31 cellular contexts compared by ENCODE assay signal in the genomic region with DNA sequence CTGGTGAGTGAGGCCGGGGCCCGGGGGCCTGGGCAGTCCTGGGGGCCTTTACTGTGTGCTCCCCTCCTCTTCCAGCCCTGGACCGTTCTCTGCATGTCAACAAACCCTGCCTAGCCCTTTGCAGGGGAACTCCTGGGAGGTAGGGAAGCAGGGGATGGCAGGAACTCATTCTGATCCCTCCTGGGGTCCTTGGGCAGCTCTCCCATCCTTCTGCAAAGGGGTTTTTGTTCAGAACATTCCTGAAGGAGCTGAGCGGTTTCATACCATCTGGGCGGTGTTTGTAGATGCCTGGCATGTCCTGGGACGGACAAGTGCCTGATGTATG.
"Had no signal": no experiment of that assay in that cellular context is flagged by ENCODE, and none has a peak within 500 bp of the region (broad histone marks: within the 10 kb centered on the region; RNA-seq: fewer than 3 reads in every experiment).

No MANE protein-coding gene starts in this region.

- DNase-seq: activated CD4-positive, alpha-beta memory T cell treated with anti-CD3 and anti-CD28 coated beads, Interleukin-2, amount 10 ng/mL, durations not matched to agents 7 days and 5 days; activated CD4-positive, alpha-beta T cell treated with anti-CD3 and anti-CD28 coated beads for 1 hour; activated CD4-positive, alpha-beta T cell treated with anti-CD3 and anti-CD28 coated beads for 4 hours; activated CD4-positive, alpha-beta T cell treated with anti-CD3 and anti-CD28 coated beads, Interleukin-2, amount 10 ng/mL, durations not matched to agents 7 days and 5 days; activated CD4-positive, alpha-beta T cell treated with anti-CD3 and anti-CD28 coated beads, Interleukin-2, amount 50 U/mL, for 4 hours; activated CD8-positive, alpha-beta memory T cell treated with anti-CD3 and anti-CD28 coated beads, Interleukin-2, amount 50 U/mL, for 48 hours; activated effector memory CD4-positive, alpha-beta T cell treated with Interleukin-2 at 50 U/mL for 16 hours; activated gamma-delta T cell treated with Interleukin-2 at 50 U/mL for 16 hours; activated naive CD4-positive, alpha-beta T cell treated with anti-CD3 and anti-CD28 coated beads, Interleukin-2, amount 50 U/mL, for 16 hours; activated naive CD4-positive, alpha-beta T cell treated with Interleukin-2 at 50 U/mL for 16 hours; activated T-cell treated with anti-CD3 and anti-CD28 coated beads for 4 hours; activated T-cell treated with anti-CD3 and anti-CD28 coated beads, Interleukin-2, amount 50 U/mL, for 24 hours; activated T-cell treated with anti-CD3 and anti-CD28 coated beads, Interleukin-2, amount 50 U/mL, for 72 hours; amniotic stem cell; anterior cingulate cortex; brain microvascular endothelial cell; cortex of kidney; dermis blood vessel endothelial cell; effector CD4-positive, alpha-beta T cell; effector memory CD8-positive, alpha-beta T cell; erythroblast; foreskin keratinocyte; heart right ventricle; T-helper 1 cell; T-helper 17 cell; T1000 had no signal

- H3K36me3 Mint-ChIP-seq: activated naive CD8-positive, alpha-beta T cell; WTC11 had no signal

- H3K27ac ChIP-seq: brain microvascular endothelial cell, esophagus muscularis mucosa, foreskin keratinocyte, gastroesophageal sphincter had no signal

- H3K9me3 ChIP-seq: esophagus muscularis mucosa, gastroesophageal sphincter had no signal

- H3K9me3 Mint-ChIP-seq: activated CD4-positive, alpha-beta memory T cell treated with anti-CD3 and anti-CD28 coated beads, Interleukin-2, amount 10 ng/mL, durations not matched to agents 7 days and 5 days; activated CD4-positive, alpha-beta T cell treated with anti-CD3 and anti-CD28 coated beads, Interleukin-2, amount 10 ng/mL, durations not matched to agents 7 days and 5 days; activated T-cell treated with anti-CD3 and anti-CD28 coated beads, Interleukin-2, amount 50 U/mL, for 24 hours; activated T-cell treated with anti-CD3 and anti-CD28 coated beads, Interleukin-2, amount 50 U/mL, for 72 hours; effector memory CD8-positive, alpha-beta T cell; T-helper 2 cell treated with Interferon-gamma antibody and Interleukin-4, amounts not matched to agents 5 μg/mL and 100 μg/mL, for 36 hours; WTC11 had no signal

- H3K27me3 Mint-ChIP-seq: activated CD4-positive, alpha-beta memory T cell treated with anti-CD3 and anti-CD28 coated beads, Interleukin-2, amount 10 ng/mL, durations not matched to agents 7 days and 5 days; activated CD4-positive, alpha-beta T cell treated with anti-CD3 and anti-CD28 coated beads, Interleukin-2, amount 10 ng/mL, durations not matched to agents 7 days and 5 days; activated naive CD8-positive, alpha-beta T cell; activated T-cell treated with anti-CD3 and anti-CD28 coated beads, Interleukin-2, amount 50 U/mL, for 24 hours; effector memory CD8-positive, alpha-beta T cell; T-helper 17 cell had no signal

- H3K4me3 ChIP-seq: esophagus muscularis mucosa, gastroesophageal sphincter, heart right ventricle had no signal

- H3K36me3 ChIP-seq: brain microvascular endothelial cell had no signal

- ATAC-seq: activated T-cell treated with anti-CD3 and anti-CD28 coated beads, Interleukin-2, amount 50 U/mL, for 72 hours; effector memory CD8-positive, alpha-beta T cell; foreskin keratinocyte; gastroesophageal sphincter; T-helper 17 cell; WTC11 had no signal

- H3K27ac Mint-ChIP-seq: activated CD4-positive, alpha-beta memory T cell treated with anti-CD3 and anti-CD28 coated beads, Interleukin-2, amount 10 ng/mL, durations not matched to agents 7 days and 5 days; activated CD4-positive, alpha-beta T cell treated with anti-CD3 and anti-CD28 coated beads, Interleukin-2, amount 10 ng/mL, durations not matched to agents 7 days and 5 days; activated naive CD8-positive, alpha-beta T cell; activated T-cell treated with anti-CD3 and anti-CD28 coated beads, Interleukin-2, amount 50 U/mL, for 24 hours; activated T-cell treated with anti-CD3 and anti-CD28 coated beads, Interleukin-2, amount 50 U/mL, for 72 hours; effector memory CD8-positive, alpha-beta T cell; T-helper 2 cell treated with Interferon-gamma antibody and Interleukin-4, amounts not matched to agents 5 μg/mL and 100 μg/mL, for 36 hours; WTC11 had no signal

- H3K4me1 ChIP-seq: foreskin keratinocyte had no signal

- H3K27me3 ChIP-seq: brain microvascular endothelial cell, esophagus muscularis mucosa, foreskin keratinocyte, gastroesophageal sphincter, heart right ventricle had no signal

- H3K4me3 Mint-ChIP-seq: activated CD4-positive, alpha-beta memory T cell treated with anti-CD3 and anti-CD28 coated beads, Interleukin-2, amount 10 ng/mL, durations not matched to agents 7 days and 5 days; activated CD4-positive, alpha-beta T cell treated with anti-CD3 and anti-CD28 coated beads, Interleukin-2, amount 10 ng/mL, durations not matched to agents 7 days and 5 days; activated naive CD8-positive, alpha-beta T cell; activated T-cell treated with anti-CD3 and anti-CD28 coated beads, Interleukin-2, amount 50 U/mL, for 24 hours; activated T-cell treated with anti-CD3 and anti-CD28 coated beads, Interleukin-2, amount 50 U/mL, for 72 hours; effector memory CD8-positive, alpha-beta T cell; T-helper 17 cell; T-helper 2 cell treated with Interferon-gamma antibody and Interleukin-4, amounts not matched to agents 5 μg/mL and 100 μg/mL, for 36 hours; WTC11 had no signal
